8 cellular contexts compared by ENCODE assay signal in the genomic region with DNA sequence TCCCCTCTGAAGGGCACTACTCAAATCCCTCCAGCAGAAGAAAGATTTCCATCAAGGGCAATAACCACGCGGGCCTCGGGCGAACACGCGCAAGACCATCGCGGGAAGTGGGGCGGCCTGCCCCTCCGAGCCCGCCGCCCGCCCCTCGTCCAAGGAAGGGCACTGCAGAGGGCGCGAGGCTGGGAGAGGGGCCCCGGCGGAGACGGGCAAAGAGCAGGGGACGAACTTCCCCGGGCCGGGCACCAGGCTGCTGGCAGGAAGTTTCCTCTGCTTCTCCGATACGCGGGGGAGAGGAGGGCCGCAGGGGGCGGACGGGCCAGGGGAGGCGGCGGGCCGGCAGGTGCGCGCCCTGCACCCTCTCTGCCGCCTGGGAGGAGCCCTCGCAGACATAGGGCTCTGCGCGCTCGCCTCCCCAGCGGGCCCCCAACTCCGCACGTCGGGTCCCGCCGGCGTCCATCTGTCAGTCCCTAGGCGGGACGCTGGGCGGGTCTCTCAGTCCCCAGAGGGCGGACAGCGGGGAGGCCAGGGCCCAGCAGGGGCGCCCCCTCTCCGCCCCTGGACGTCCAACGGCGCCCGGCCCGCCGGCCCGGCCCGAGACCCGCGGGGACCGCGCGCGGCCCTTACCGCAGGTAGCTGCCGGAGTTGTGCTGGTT.
DNase-seq lines count a peak whose midpoint lies in the region; ATAC-seq, FAIRE-seq and TF ChIP-seq lines count a peak whose summit lies in the region.

No MANE protein-coding gene starts in this region.

- H3K27me3 ChIP-seq in iPS-15b (ENCODE audit: control insufficient read depth, insufficient read depth, low read length), result peaks cover 29% of the 10 kb centered on the region

- no peak overlapping the region for H3K9ac ChIP-seq in iPS-15b (ENCODE audit: low read depth, low read length)

- FAIRE-seq in H54 (lab: Jason Lieb, UNC), result no peak

- H3K4me3 ChIP-seq in iPS-15b (ENCODE audit: low read depth, low read length), result peak overlapping the region; percentile 60

- peaks cover 5% of the 10 kb centered on the region for H3K4me1 Mint-ChIP-seq in stimulated activated effector memory CD8-positive, alpha-beta T cell treated with anti-CD3 and anti-CD28 coated beads, Interleukin-12 subunit alpha, Interleukin-12 subunit beta, amount 100 ng/mL, for 72 hours

- no peak for TF ChIP-seq POLR2A in H54 (IDR thresholded peaks at IDR 0.05; ENCODE audit: low read depth, low read length)

- H3K36me3 Mint-ChIP-seq in stimulated activated effector memory CD8-positive, alpha-beta T cell treated with anti-CD3 and anti-CD28 coated beads, Interleukin-12 subunit alpha, Interleukin-12 subunit beta, amount 100 ng/mL, for 72 hours, result no peaks in the 10 kb centered on the region

- DNase-seq in activated effector memory CD4-positive, alpha-beta T cell treated with anti-CD3 and anti-CD28 coated beads, Interleukin-2, amount 50 U/mL, for 16 hours, result peak; percentile 54
- no peak for DNase-seq in activated effector memory CD4-positive, alpha-beta T cell treated with Interleukin-2 at 50 U/mL for 16 hours
- DNase-seq in UCSD-AML1 (lab: John Stamatoyannopoulos, UW; ENCODE audit: unreplicated experiment) (peak; percentile 54), HCEC 1CT (no peak), H54 (ENCODE audit: insufficient read length, low spot score) (no peak)
- DNase-seq in stimulated activated effector memory CD8-positive, alpha-beta T cell treated with anti-CD3 and anti-CD28 coated beads, Interleukin-12 subunit alpha, Interleukin-12 subunit beta, amount 100 ng/mL, for 72 hours (ENCODE audit: low spot score in 2 of 2), result no peak

- peaks cover 5% of the 10 kb centered on the region for H3K4me1 ChIP-seq in iPS-15b (ENCODE audit: control insufficient read depth, insufficient read depth, low read length)

- peak; percentile 27 for ATAC-seq in stimulated activated effector memory CD8-positive, alpha-beta T cell treated with anti-CD3 and anti-CD28 coated beads, Interleukin-12 subunit alpha, Interleukin-12 subunit beta, amount 100 ng/mL, for 72 hours
- ATAC-seq in GM21447 (IDR thresholded peaks at IDR 0.05; ENCODE audit: unreplicated experiment), result no peak

- H3K27ac Mint-ChIP-seq in stimulated activated effector memory CD8-positive, alpha-beta T cell treated with anti-CD3 and anti-CD28 coated beads, Interleukin-12 subunit alpha, Interleukin-12 subunit beta, amount 100 ng/mL, for 72 hours, result no peak overlapping the region

- peak overlapping the region; percentile 53 for H3K4me3 Mint-ChIP-seq in stimulated activated effector memory CD8-positive, alpha-beta T cell treated with anti-CD3 and anti-CD28 coated beads, Interleukin-12 subunit alpha, Interleukin-12 subunit beta, amount 100 ng/mL, for 72 hours

- H3K9me3 ChIP-seq in iPS-15b (ENCODE audit: control insufficient read depth, insufficient read depth, low read length), result no peaks in the 10 kb centered on the region

- H3K9me3 Mint-ChIP-seq in stimulated activated effector memory CD8-positive, alpha-beta T cell treated with anti-CD3 and anti-CD28 coated beads, Interleukin-12 subunit alpha, Interleukin-12 subunit beta, amount 100 ng/mL, for 72 hours, result no peaks in the 10 kb centered on the region

- no peaks in the 10 kb centered on the region for H3K36me3 ChIP-seq in iPS-15b (ENCODE audit: control insufficient read depth, insufficient read depth, low read length)

Comparison
In these comparisons a context has a peak if more than half of its experiments do, and no peak if none do; other contexts are left out.
1. DNase-seq: peak in activated effector memory CD4-positive, alpha-beta T cell treated with anti-CD3 and anti-CD28 coated beads, Interleukin-2, amount 50 U/mL, for 16 hours (single experiment) and UCSD-AML1 (single experiment); none in activated effector memory CD4-positive, alpha-beta T cell treated with Interleukin-2 at 50 U/mL for 16 hours (single experiment), stimulated activated effector memory CD8-positive, alpha-beta T cell treated with anti-CD3 and anti-CD28 coated beads, Interleukin-12 subunit alpha, Interleukin-12 subunit beta, amount 100 ng/mL, for 72 hours (0 of 2), HCEC 1CT (single experiment) and H54 (single experiment).